ENCODE assay signal across 21 cellular contexts in genomic region chr2:223464071-223464470, GRCh38.
"Had no signal": no experiment of that assay in that cellular context is flagged by ENCODE, and none has a peak within 500 bp of the region (broad histone marks: within the 10 kb centered on the region; RNA-seq: fewer than 3 reads in every experiment).

No MANE protein-coding gene starts in this region.

- ATAC-seq: activated CD8-positive, alpha-beta memory T cell treated with anti-CD3 and anti-CD28 coated beads, Interleukin-2, amount 10 ng/mL, durations not matched to agents 7 days and 5 days; gastrocnemius medialis; heart left ventricle; lower lobe of right lung; right cardiac atrium had no signal

- H3K4me3 ChIP-seq: esophagus squamous epithelium, gastrocnemius medialis, heart left ventricle, lower lobe of right lung, prostate gland had no signal

- DNase-seq: activated CD4-positive, alpha-beta memory T cell treated with anti-CD3 and anti-CD28 coated beads for 36 hours; activated CD4-positive, alpha-beta T cell treated with anti-CD3 and anti-CD28 coated beads for 1 hour; activated CD8-positive, alpha-beta memory T cell treated with anti-CD3 and anti-CD28 coated beads, Interleukin-2, amount 10 ng/mL, durations not matched to agents 7 days and 5 days; activated naive CD4-positive, alpha-beta T cell treated with anti-CD3 and anti-CD28 coated beads, Interleukin-2, amount 10 ng/mL, durations not matched to agents 7 days and 5 days; activated T-cell treated with anti-CD3 and anti-CD28 coated beads, Interleukin-2, amount 50 U/mL, for 1 hour; caudate nucleus; cortex of kidney; effector CD4-positive, alpha-beta T cell; esophagus squamous epithelium; gastrocnemius medialis; heart left ventricle; immature natural killer cell; lower lobe of right lung; right cardiac atrium; small intestine; stimulated activated CD4-positive, alpha-beta T cell treated with anti-CD3 and anti-CD28 coated beads, Interleukin-4, amount 100 ng/mL, for 4 hours; stimulated activated CD8-positive, alpha-beta memory T cell treated with anti-CD3 and anti-CD28 coated beads, Interleukin-4, amount 100 ng/mL, for 48 hours; stimulated activated naive CD4-positive, alpha-beta T cell treated with Interleukin-2 at 50 U/mL for 16 hours; T1000 had no signal

- H3K27ac ChIP-seq: esophagus squamous epithelium, gastrocnemius medialis, heart left ventricle, lower lobe of right lung, prostate gland, VCaP had no signal
